In genomic region chr5:78648359-78649219, GRCh38 we compare ENCODE assay signal across 1 cellular context.
TF ChIP-seq lines count a peak whose summit lies in the region.

Gene LHFPL2 (minus strand): TSS chr5:78648772. CDS start chr5:78510213, 138,559 bp downstream.

TF ChIP-seq in HEK293, 187 proteins besides CTCF, POLR2A, EP300 and RAD21 (continued from another document and continues in another):
- TF ChIP-seq ELK4 (IDR thresholded peaks at IDR 0.05; ENCODE audit: borderline replicate concordance, low read depth, low read length) (no peak), PATZ1 (tag by site-specific recombination; IDR thresholded peaks at IDR 0.05) (peak; percentile 85), ZNF19 (tag by site-specific recombination; IDR thresholded peaks at IDR 0.05; ENCODE audit: low read depth) (no peak), WT1 (tag by site-specific recombination; IDR thresholded peaks at IDR 0.05) (no peak), ZNF221 (tag by site-specific recombination; IDR thresholded peaks at IDR 0.05; ENCODE audit: borderline replicate concordance) (no peak), ZNF18 (tag by site-specific recombination; IDR thresholded peaks at IDR 0.05) (no peak), ZNF426 (tag by site-specific recombination; IDR thresholded peaks at IDR 0.05) (no peak), ZNF626 (tag by site-specific recombination; IDR thresholded peaks at IDR 0.05) (no peak), ZNF391 (tag by site-specific recombination; IDR thresholded peaks at IDR 0.05; ENCODE audit: borderline replicate concordance, low read depth) (no peak), ZNF121 (tag by site-specific recombination; IDR thresholded peaks at IDR 0.05) (no peak), HOXD13 (CRISPR knock-in tag; IDR thresholded peaks at IDR 0.05; ENCODE audit: borderline replicate concordance) (no peak), ZNF639 (tag by site-specific recombination; IDR thresholded peaks at IDR 0.05) (no peak), RBAK (tag by site-specific recombination; IDR thresholded peaks at IDR 0.05) (no peak), ZNF175 (tag by site-specific recombination; IDR thresholded peaks at IDR 0.05) (no peak), KLF7 (tag by site-specific recombination; IDR thresholded peaks at IDR 0.05; ENCODE audit: borderline replicate concordance) (0 out of 2 replicates have a peak, but pooled peaks have one; percentile 26), BCL11B (tag by site-specific recombination; IDR thresholded peaks at IDR 0.05; ENCODE audit: low read depth) (no peak), ZNF280C (tag by site-specific recombination; IDR thresholded peaks at IDR 0.05) (no peak), ZXDB (tag by site-specific recombination; IDR thresholded peaks at IDR 0.05) (0 out of 2 replicates have a peak, but pooled peaks have one; percentile 6), OVOL3 (tag by site-specific recombination; IDR thresholded peaks at IDR 0.05) (no peak), ZNF202 (tag by site-specific recombination; IDR thresholded peaks at IDR 0.05; ENCODE audit: borderline replicate concordance) (no peak), ZNF654 (tag by site-specific recombination; IDR thresholded peaks at IDR 0.05; ENCODE audit: low read depth) (no peak), ZNF658 (tag by site-specific recombination; IDR thresholded peaks at IDR 0.05) (no peak), ZNF747 (tag by site-specific recombination; IDR thresholded peaks at IDR 0.05) (no peak), ZNF585B (tag by site-specific recombination; IDR thresholded peaks at IDR 0.05) (no peak), ZSCAN16 (tag by site-specific recombination; IDR thresholded peaks at IDR 0.05) (no peak), ZNF580 (tag by site-specific recombination; IDR thresholded peaks at IDR 0.05) (no peak), ZNF239 (tag by site-specific recombination; IDR thresholded peaks at IDR 0.05) (no peak), ZNF645 (tag by site-specific recombination; IDR thresholded peaks at IDR 0.05) (no peak), ZNF530 (tag by site-specific recombination; IDR thresholded peaks at IDR 0.05; ENCODE audit: low read depth) (no peak), ZNF561 (tag by site-specific recombination; IDR thresholded peaks at IDR 0.05; ENCODE audit: borderline replicate concordance) (no peak), ZNF701 (tag by site-specific recombination; IDR thresholded peaks at IDR 0.05) (no peak), GLIS2 (tag by site-specific recombination; IDR thresholded peaks at IDR 0.05) (peak; percentile 26; the same call in 1 of the 2 replicates), ZNF600 (tag by site-specific recombination; IDR thresholded peaks at IDR 0.05) (no peak), SP7 (tag by site-specific recombination; IDR thresholded peaks at IDR 0.05) (no peak), ZNF335 (tag by site-specific recombination; conservative IDR thresholded peaks at IDR 0.05) (no peak), ZNF560 (tag by site-specific recombination; IDR thresholded peaks at IDR 0.05; ENCODE audit: borderline replicate concordance) (no peak), HIC1 (tag by site-specific recombination; IDR thresholded peaks at IDR 0.05) (no peak), ZNF76 (tag by site-specific recombination; IDR thresholded peaks at IDR 0.05; ENCODE audit: borderline replicate concordance, low read depth) (no peak), BCL11A (tag by site-specific recombination; IDR thresholded peaks at IDR 0.05; ENCODE audit: low read depth) (no peak), KLF10 (tag by site-specific recombination; IDR thresholded peaks at IDR 0.05) (peak; percentile 46; the same call in 1 of the 2 replicates), ZNF26 (tag by site-specific recombination; IDR thresholded peaks at IDR 0.05) (no peak), ZNF785 (tag by site-specific recombination; IDR thresholded peaks at IDR 0.05) (no peak), ZNF10 (tag by site-specific recombination; IDR thresholded peaks at IDR 0.05) (no peak), ZNF366 (tag by site-specific recombination; conservative IDR thresholded peaks at IDR 0.05) (peak; percentile 51; the same call in 1 of the 2 replicates), ZNF514 (tag by site-specific recombination; IDR thresholded peaks at IDR 0.05) (no peak), ZNF302 (tag by site-specific recombination; IDR thresholded peaks at IDR 0.05; ENCODE audit: low read depth) (no peak), MZF1 (tag by site-specific recombination; IDR thresholded peaks at IDR 0.05; ENCODE audit: borderline replicate concordance) (no peak), BCL6B (tag by site-specific recombination; IDR thresholded peaks at IDR 0.05) (no peak), ZNF324 (tag by site-specific recombination; IDR thresholded peaks at IDR 0.05) (no peak)
